Comparison of ENCODE assay signal across 8 cellular contexts in the genomic region with DNA sequence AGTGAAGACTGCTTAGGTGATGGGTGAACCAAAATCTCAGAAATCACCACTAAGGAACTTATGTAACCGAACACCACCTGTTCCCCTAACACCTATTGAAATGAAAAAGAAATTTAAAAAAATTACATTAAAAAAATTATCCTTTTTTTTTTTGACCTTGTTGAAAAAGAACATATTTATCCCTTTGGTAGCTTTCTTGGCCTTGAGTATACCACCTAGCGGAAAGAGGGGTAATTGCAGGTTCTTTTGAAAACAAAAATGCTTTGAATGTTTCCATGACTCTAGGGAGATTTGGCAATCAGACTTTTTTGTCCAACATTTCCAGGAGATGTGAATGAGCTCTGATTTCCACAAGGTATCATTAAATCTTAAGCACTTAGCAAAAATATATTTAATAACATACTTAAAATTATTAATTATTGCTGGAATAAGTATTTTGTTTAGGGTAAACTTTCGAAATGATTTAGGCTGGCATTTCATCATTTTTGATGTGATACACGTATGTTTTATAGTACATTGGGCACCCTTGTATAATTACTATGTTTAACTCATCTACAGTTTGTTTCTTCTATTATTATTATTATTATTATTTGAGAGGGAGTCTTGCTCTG. TPM values are rescaled to one million over a fixed set of nuclear protein-coding genes. Genes with fewer than 3 reads are reported as not detected.
DNase-seq lines count a peak whose midpoint lies in the region; ATAC-seq and TF ChIP-seq lines count a peak whose summit lies in the region.

No MANE protein-coding gene starts in this region.

- intact Hi-C loops in heart left ventricle (cut with DNase I) (loop anchor here in 9 of 10 donors (1.0 to 10.0 kb wide), 7 partner anchors 38 to 288 kb away; no protein-coding TSS in a partner anchor), Right ventricle myocardium inferior (cut with DNase I) (loop anchor here (5.0 kb wide), 1 partner anchor 208 kb away; no protein-coding TSS in a partner anchor)

- H3K4me3 Mint-ChIP-seq in neural progenitor cell: no peak overlapping the region
- H3K4me3 Mint-ChIP-seq in activated T-cell treated with anti-CD3 and anti-CD28 coated beads, Interleukin-2, amount 50 U/mL, for 72 hours: no peak overlapping the region
- no peak overlapping the region for H3K4me3 Mint-ChIP-seq in stimulated activated naive B cell treated with anti-CD40 and anti-IgM and Interleukin-4, amounts not matched to agents 10 μg/mL and 1 μg/mL and 100 μg/mL, for 72 hours

- no peaks in the 10 kb centered on the region for H4K20me1 ChIP-seq in neural progenitor cell (ENCODE audit: low read depth)

- H3K36me3 Mint-ChIP-seq in neural progenitor cell: no peaks in the 10 kb centered on the region
- H3K36me3 Mint-ChIP-seq in activated T-cell treated with anti-CD3 and anti-CD28 coated beads, Interleukin-2, amount 50 U/mL, for 72 hours (ENCODE audit: insufficient read depth in 2 of 2): no peaks in the 10 kb centered on the region
- H3K36me3 Mint-ChIP-seq in stimulated activated naive B cell treated with anti-CD40 and anti-IgM and Interleukin-4, amounts not matched to agents 10 μg/mL and 1 μg/mL and 100 μg/mL, for 72 hours: no peaks in the 10 kb centered on the region

- H3K4me1 Mint-ChIP-seq in neural progenitor cell: no peaks in the 10 kb centered on the region
- H3K4me1 Mint-ChIP-seq in activated T-cell treated with anti-CD3 and anti-CD28 coated beads, Interleukin-2, amount 50 U/mL, for 72 hours (ENCODE audit: low read depth): peaks cover 9% of the 10 kb centered on the region
- H3K4me1 Mint-ChIP-seq in stimulated activated naive B cell treated with anti-CD40 and anti-IgM and Interleukin-4, amounts not matched to agents 10 μg/mL and 1 μg/mL and 100 μg/mL, for 72 hours: peaks cover 0 to 5% of the 10 kb centered on the region in 2 donors

- 59 to 67% (median 65%) methylated on average over 4 of the region's 4 CpGs for WGBS in heart left ventricle, 4 donors

- DNase-seq in heart left ventricle: no peak
- DNase-seq in Right ventricle myocardium inferior (ENCODE audit: missing footprints): no peak
- DNase-seq in NCI-H82 treated with DMSO at 0.1 percent for 48 hours (lab: John Stamatoyannopoulos, UW; ENCODE audit: unreplicated experiment): peak; percentile 7
- DNase-seq in dermis microvascular lymphatic vessel endothelial cell (ENCODE audit: low read depth in 2 of 2): peak; percentile 55 to 68
- DNase-seq in neural progenitor cell (ENCODE audit: low spot score): peak; percentile 43
- no peak for DNase-seq in activated T-cell treated with anti-CD3 and anti-CD28 coated beads, Interleukin-2, amount 50 U/mL, for 72 hours
- DNase-seq in COR-L47 (lab: John Stamatoyannopoulos, UW): no peak
- no peak for DNase-seq in stimulated activated naive B cell treated with anti-CD40 and anti-IgM and Interleukin-4, amounts not matched to agents 10 μg/mL and 1 μg/mL and 100 μg/mL, for 72 hours

- no peak overlapping the region for H3K9ac ChIP-seq in neural progenitor cell

- H3K36me3 ChIP-seq in heart left ventricle: no peaks in the 10 kb centered on the region
- no peaks in the 10 kb centered on the region for H3K36me3 ChIP-seq in neural progenitor cell

- no peak overlapping the region for H3K4me3 ChIP-seq in heart left ventricle
- H3K4me3 ChIP-seq in neural progenitor cell: no peak overlapping the region

- no peak overlapping the region for H3K27ac Mint-ChIP-seq in neural progenitor cell
- H3K27ac Mint-ChIP-seq in activated T-cell treated with anti-CD3 and anti-CD28 coated beads, Interleukin-2, amount 50 U/mL, for 72 hours: no peak overlapping the region
- H3K27ac Mint-ChIP-seq in stimulated activated naive B cell treated with anti-CD40 and anti-IgM and Interleukin-4, amounts not matched to agents 10 μg/mL and 1 μg/mL and 100 μg/mL, for 72 hours: no peak overlapping the region

- no peaks in the 10 kb centered on the region for H3K9me3 Mint-ChIP-seq in neural progenitor cell
- no peaks in the 10 kb centered on the region for H3K9me3 Mint-ChIP-seq in activated T-cell treated with anti-CD3 and anti-CD28 coated beads, Interleukin-2, amount 50 U/mL, for 72 hours
- H3K9me3 Mint-ChIP-seq in stimulated activated naive B cell treated with anti-CD40 and anti-IgM and Interleukin-4, amounts not matched to agents 10 μg/mL and 1 μg/mL and 100 μg/mL, for 72 hours: no peaks in the 10 kb centered on the region

- no peak for TF ChIP-seq POLR2A in heart left ventricle (IDR thresholded peaks at IDR 0.05)

- no peaks in the 10 kb centered on the region for H3K27me3 Mint-ChIP-seq in neural progenitor cell (ENCODE audit: insufficient read depth, low read depth)
- no peaks in the 10 kb centered on the region for H3K27me3 Mint-ChIP-seq in activated T-cell treated with anti-CD3 and anti-CD28 coated beads, Interleukin-2, amount 50 U/mL, for 72 hours (ENCODE audit: low read depth)
- H3K27me3 Mint-ChIP-seq in stimulated activated naive B cell treated with anti-CD40 and anti-IgM and Interleukin-4, amounts not matched to agents 10 μg/mL and 1 μg/mL and 100 μg/mL, for 72 hours: no peaks in the 10 kb centered on the region

- peaks cover 6% of the 10 kb centered on the region for H3F3A ChIP-seq in neural progenitor cell (ENCODE audit: low read depth)

- H3K9me3 ChIP-seq in heart left ventricle (no peaks in the 10 kb centered on the region), neural progenitor cell (ENCODE audit: low read depth) (no peaks in the 10 kb centered on the region)

- no peak overlapping the region for H2AFZ ChIP-seq in neural progenitor cell (replicated peaks)

- H3K27me3 ChIP-seq in heart left ventricle (no peaks in the 10 kb centered on the region), neural progenitor cell (no peaks in the 10 kb centered on the region)

- no peaks in the 10 kb centered on the region for H3K79me2 ChIP-seq in neural progenitor cell (ENCODE audit: low read depth)

- H3K4me1 ChIP-seq in heart left ventricle (peaks cover 0 to 3% (median 0%) of the 10 kb centered on the region in 12 donors), neural progenitor cell (no peaks in the 10 kb centered on the region)

- peak; percentile 61 to 86 (median 80) for TF ChIP-seq CTCF in heart left ventricle (IDR thresholded peaks at IDR 0.05)
- peak; percentile 72 for TF ChIP-seq CTCF in neural progenitor cell (IDR thresholded peaks at IDR 0.05)

- H3K4me2 ChIP-seq in neural progenitor cell: no peak overlapping the region

- ATAC-seq in heart left ventricle: no peak
- no peak for ATAC-seq in Right ventricle myocardium inferior
- no peak for ATAC-seq in activated T-cell treated with anti-CD3 and anti-CD28 coated beads, Interleukin-2, amount 50 U/mL, for 72 hours (replicated peaks in 1 of 2)
- no peak for ATAC-seq in stimulated activated naive B cell treated with anti-CD40 and anti-IgM and Interleukin-4, amounts not matched to agents 10 μg/mL and 1 μg/mL and 100 μg/mL, for 72 hours (replicated peaks)

- H3K27ac ChIP-seq in heart left ventricle (no peak overlapping the region), neural progenitor cell (no peak overlapping the region)

RNA-seq across cellular contexts. Expression of a gene that starts 47.0 kb away (rescaled TPM):
- 10 to 100 TPM in 8 of 9 donors, 1 to 10 TPM in 1; 9.8 to 38.6 (median 15.3) TPM for total RNA-seq in heart left ventricle
- 1 to 10 TPM; 6.9 to 7.9 TPM for polyA plus RNA-seq in heart left ventricle
- 13.8 TPM for total RNA-seq in Right ventricle myocardium inferior
- total RNA-seq in dermis microvascular lymphatic vessel endothelial cell: 30.3 and 46.7 TPM in 2 replicates
- total RNA-seq in neural progenitor cell (ENCODE audit: low replicate concordance): 22.0 and 27.0 TPM in 2 replicates
- 100 to 1,000 TPM in 1 of 2 donors, 10 to 100 TPM in 1; 97.2 to 113 TPM for total RNA-seq in activated T-cell treated with anti-CD3 and anti-CD28 coated beads, Interleukin-2, amount 50 U/mL, for 72 hours

Comparison
In these comparisons a context has a peak if more than half of its experiments do, and no peak if none do; other contexts are left out.
1. DNase-seq: peak in NCI-H82 treated with DMSO at 0.1 percent for 48 hours (single experiment), dermis microvascular lymphatic vessel endothelial cell (2 of 2) and neural progenitor cell (single experiment); none in heart left ventricle (0 of 5), Right ventricle myocardium inferior (single experiment), activated T-cell treated with anti-CD3 and anti-CD28 coated beads, Interleukin-2, amount 50 U/mL, for 72 hours (0 of 2), COR-L47 (single experiment) and stimulated activated naive B cell treated with anti-CD40 and anti-IgM and Interleukin-4, amounts not matched to agents 10 μg/mL and 1 μg/mL and 100 μg/mL, for 72 hours (single experiment).